In the genomic region with DNA sequence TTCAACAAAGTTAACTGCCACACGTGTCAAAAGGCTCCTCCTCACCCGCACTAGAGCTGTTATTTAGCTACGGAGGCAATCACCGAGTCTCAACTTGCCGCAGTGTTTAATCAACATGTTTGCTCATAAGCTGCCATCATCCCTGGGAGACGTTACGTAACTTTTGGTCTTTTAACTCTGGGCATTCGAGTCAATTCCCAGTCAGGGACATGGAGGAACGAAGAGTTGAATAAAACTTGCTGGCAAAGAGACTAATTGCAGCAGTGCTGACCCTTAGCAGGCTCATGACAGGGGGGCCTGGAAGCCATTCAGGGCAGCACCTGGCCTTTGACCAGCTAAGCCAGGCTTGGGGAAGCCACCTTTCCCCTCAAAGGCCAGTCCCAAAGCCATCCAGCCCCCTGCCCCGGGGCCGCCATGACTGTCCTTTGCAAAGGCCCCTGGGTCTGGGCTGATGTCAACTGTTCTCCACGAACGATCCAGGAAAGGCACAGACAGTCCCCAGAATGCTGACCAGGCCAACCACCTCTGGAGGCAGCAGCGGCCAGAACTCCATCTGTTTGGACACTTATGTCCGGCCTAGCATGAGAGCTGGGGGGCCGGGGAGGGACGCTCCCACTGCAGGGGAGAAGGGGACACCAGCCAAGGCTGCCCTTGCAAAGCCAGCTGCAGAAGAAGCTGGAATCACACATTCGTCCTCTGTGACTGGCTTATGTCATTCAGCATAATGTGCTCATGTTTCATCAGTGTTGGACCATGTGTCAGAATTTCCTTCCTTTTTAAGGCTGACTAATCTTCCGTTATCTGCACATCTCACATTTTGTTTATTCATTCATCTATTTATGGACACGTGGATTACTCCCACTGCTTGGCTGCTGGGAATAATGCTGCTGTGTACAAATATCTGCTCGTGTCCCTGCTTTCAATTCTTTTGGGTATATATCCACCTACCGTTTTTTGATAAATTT, we compare ENCODE assay signal across 1 cellular context.
A peak's percentile ranks its signal among the peaks of the same experiment; 100 is the strongest.
TF ChIP-seq lines count a peak whose summit lies in the region.

No MANE protein-coding gene starts in this region.

TF ChIP-seq in HepG2, 621 proteins besides CTCF, POLR2A, EP300 and RAD21 (continued from another document and continues in another):
- TF ChIP-seq, protein P1, sequence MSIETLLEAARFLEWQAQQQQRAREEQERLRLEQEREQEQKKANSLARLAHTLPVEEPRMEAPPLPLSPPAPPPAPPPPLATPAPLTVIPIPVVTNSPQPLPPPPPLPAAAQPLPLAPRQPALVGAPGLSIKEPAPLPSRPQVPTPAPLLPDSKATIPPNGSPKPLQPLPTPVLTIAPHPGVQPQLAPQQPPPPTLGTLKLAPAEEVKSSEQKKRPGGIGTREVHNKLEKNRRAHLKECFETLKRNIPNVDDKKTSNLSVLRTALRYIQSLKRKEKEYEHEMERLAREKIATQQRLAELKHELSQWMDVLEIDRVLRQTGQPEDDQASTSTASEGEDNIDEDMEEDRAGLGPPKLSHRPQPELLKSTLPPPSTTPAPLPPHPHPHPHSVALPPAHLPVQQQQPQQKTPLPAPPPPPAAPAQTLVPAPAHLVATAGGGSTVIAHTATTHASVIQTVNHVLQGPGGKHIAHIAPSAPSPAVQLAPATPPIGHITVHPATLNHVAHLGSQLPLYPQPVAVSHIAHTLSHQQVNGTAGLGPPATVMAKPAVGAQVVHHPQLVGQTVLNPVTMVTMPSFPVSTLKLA (IDR thresholded peaks at IDR 0.05): peak; percentile 5; the same call in 1 of the 2 replicates
- TF ChIP-seq ADNP (CRISPR knock-in tag; IDR thresholded peaks at IDR 0.05): no peak
- TF ChIP-seq, protein P2, sequence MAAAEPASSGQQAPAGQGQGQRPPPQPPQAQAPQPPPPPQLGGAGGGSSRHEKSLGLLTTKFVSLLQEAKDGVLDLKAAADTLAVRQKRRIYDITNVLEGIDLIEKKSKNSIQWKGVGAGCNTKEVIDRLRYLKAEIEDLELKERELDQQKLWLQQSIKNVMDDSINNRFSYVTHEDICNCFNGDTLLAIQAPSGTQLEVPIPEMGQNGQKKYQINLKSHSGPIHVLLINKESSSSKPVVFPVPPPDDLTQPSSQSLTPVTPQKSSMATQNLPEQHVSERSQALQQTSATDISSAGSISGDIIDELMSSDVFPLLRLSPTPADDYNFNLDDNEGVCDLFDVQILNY (CRISPR knock-in tag; conservative IDR thresholded peaks at IDR 0.05): no peak
- TF ChIP-seq MED8 (CRISPR knock-in tag; IDR thresholded peaks at IDR 0.05; ENCODE audit: insufficient replicate concordance): no peak
- TF ChIP-seq ZFY (CRISPR knock-in tag; IDR thresholded peaks at IDR 0.05): no peak
- peak; percentile 67 for TF ChIP-seq HHEX (CRISPR knock-in tag; IDR thresholded peaks at IDR 0.05)
- no peak for TF ChIP-seq ASH2L (IDR thresholded peaks at IDR 0.05; ENCODE audit: insufficient read length, low read depth, low read length)
- TF ChIP-seq ZNF772 (CRISPR knock-in tag; IDR thresholded peaks at IDR 0.05): 0 out of 2 replicates have a peak, but pooled peaks have one; percentile 73
- TF ChIP-seq KDM6A (CRISPR knock-in tag; IDR thresholded peaks at IDR 0.05; ENCODE audit: low read depth): peak; percentile 62; the same call in 1 of the 2 replicates
- TF ChIP-seq ZNF776 (CRISPR knock-in tag; IDR thresholded peaks at IDR 0.05): no peak
- TF ChIP-seq TCF12 (IDR thresholded peaks at IDR 0.05): no peak
- peak; percentile 40; the same call in 1 of the 2 replicates for TF ChIP-seq TCF12 (CRISPR knock-in tag; IDR thresholded peaks at IDR 0.05)
- no peak for TF ChIP-seq ZEB1 (IDR thresholded peaks at IDR 0.05; ENCODE audit: insufficient replicate concordance, low read depth)
- TF ChIP-seq, protein P3, sequence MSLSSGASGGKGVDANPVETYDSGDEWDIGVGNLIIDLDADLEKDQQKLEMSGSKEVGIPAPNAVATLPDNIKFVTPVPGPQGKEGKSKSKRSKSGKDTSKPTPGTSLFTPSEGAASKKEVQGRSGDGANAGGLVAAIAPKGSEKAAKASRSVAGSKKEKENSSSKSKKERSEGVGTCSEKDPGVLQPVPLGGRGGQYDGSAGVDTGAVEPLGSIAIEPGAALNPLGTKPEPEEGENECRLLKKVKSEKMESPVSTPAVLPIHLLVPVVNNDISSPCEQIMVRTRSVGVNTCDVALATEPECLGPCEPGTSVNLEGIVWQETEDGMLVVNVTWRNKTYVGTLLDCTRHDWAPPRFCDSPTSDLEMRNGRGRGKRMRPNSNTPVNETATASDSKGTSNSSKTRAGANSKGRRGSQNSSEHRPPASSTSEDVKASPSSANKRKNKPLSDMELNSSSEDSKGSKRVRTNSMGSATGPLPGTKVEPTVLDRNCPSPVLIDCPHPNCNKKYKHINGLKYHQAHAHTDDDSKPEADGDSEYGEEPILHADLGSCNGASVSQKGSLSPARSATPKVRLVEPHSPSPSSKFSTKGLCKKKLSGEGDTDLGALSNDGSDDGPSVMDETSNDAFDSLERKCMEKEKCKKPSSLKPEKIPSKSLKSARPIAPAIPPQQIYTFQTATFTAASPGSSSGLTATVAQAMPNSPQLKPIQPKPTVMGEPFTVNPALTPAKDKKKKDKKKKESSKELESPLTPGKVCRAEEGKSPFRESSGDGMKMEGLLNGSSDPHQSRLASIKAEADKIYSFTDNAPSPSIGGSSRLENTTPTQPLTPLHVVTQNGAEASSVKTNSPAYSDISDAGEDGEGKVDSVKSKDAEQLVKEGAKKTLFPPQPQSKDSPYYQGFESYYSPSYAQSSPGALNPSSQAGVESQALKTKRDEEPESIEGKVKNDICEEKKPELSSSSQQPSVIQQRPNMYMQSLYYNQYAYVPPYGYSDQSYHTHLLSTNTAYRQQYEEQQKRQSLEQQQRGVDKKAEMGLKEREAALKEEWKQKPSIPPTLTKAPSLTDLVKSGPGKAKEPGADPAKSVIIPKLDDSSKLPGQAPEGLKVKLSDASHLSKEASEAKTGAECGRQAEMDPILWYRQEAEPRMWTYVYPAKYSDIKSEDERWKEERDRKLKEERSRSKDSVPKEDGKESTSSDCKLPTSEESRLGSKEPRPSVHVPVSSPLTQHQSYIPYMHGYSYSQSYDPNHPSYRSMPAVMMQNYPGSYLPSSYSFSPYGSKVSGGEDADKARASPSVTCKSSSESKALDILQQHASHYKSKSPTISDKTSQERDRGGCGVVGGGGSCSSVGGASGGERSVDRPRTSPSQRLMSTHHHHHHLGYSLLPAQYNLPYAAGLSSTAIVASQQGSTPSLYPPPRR (CRISPR knock-in tag; IDR thresholded peaks at IDR 0.05; ENCODE audit: borderline replicate concordance): peak; percentile 66; the same call in 1 of the 2 replicates
- TF ChIP-seq ISX (CRISPR knock-in tag; conservative IDR thresholded peaks at IDR 0.05): no peak
- TF ChIP-seq, protein P4, sequence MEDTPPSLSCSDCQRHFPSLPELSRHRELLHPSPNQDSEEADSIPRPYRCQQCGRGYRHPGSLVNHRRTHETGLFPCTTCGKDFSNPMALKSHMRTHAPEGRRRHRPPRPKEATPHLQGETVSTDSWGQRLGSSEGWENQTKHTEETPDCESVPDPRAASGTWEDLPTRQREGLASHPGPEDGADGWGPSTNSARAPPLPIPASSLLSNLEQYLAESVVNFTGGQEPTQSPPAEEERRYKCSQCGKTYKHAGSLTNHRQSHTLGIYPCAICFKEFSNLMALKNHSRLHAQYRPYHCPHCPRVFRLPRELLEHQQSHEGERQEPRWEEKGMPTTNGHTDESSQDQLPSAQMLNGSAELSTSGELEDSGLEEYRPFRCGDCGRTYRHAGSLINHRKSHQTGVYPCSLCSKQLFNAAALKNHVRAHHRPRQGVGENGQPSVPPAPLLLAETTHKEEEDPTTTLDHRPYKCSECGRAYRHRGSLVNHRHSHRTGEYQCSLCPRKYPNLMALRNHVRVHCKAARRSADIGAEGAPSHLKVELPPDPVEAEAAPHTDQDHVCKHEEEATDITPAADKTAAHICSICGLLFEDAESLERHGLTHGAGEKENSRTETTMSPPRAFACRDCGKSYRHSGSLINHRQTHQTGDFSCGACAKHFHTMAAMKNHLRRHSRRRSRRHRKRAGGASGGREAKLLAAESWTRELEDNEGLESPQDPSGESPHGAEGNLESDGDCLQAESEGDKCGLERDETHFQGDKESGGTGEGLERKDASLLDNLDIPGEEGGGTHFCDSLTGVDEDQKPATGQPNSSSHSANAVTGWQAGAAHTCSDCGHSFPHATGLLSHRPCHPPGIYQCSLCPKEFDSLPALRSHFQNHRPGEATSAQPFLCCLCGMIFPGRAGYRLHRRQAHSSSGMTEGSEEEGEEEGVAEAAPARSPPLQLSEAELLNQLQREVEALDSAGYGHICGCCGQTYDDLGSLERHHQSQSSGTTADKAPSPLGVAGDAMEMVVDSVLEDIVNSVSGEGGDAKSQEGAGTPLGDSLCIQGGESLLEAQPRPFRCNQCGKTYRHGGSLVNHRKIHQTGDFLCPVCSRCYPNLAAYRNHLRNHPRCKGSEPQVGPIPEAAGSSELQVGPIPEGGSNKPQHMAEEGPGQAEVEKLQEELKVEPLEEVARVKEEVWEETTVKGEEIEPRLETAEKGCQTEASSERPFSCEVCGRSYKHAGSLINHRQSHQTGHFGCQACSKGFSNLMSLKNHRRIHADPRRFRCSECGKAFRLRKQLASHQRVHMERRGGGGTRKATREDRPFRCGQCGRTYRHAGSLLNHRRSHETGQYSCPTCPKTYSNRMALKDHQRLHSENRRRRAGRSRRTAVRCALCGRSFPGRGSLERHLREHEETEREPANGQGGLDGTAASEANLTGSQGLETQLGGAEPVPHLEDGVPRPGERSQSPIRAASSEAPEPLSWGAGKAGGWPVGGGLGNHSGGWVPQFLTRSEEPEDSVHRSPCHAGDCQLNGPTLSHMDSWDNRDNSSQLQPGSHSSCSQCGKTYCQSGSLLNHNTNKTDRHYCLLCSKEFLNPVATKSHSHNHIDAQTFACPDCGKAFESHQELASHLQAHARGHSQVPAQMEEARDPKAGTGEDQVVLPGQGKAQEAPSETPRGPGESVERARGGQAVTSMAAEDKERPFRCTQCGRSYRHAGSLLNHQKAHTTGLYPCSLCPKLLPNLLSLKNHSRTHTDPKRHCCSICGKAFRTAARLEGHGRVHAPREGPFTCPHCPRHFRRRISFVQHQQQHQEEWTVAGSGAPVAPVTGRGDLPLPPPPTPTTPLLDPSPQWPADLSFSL (CRISPR knock-in tag; IDR thresholded peaks at IDR 0.05): no peak
- no peak for TF ChIP-seq MAFG (CRISPR knock-in tag; IDR thresholded peaks at IDR 0.05)
- no peak; the same call in 1 of the 2 replicates for TF ChIP-seq ZNF235 (CRISPR knock-in tag; IDR thresholded peaks at IDR 0.05; ENCODE audit: borderline replicate concordance)
- TF ChIP-seq KMT2A (CRISPR knock-in tag; IDR thresholded peaks at IDR 0.05): peak; percentile 53
- TF ChIP-seq XRCC5 (optimal IDR thresholded peaks at IDR 0.05; ENCODE audit: low read length): no peak
- no peak for TF ChIP-seq RBAK (CRISPR knock-in tag; IDR thresholded peaks at IDR 0.05)
- peak; percentile 50; the same call in 1 of the 2 replicates for TF ChIP-seq ZNF605 (CRISPR knock-in tag; IDR thresholded peaks at IDR 0.05)
- TF ChIP-seq, protein P5, sequence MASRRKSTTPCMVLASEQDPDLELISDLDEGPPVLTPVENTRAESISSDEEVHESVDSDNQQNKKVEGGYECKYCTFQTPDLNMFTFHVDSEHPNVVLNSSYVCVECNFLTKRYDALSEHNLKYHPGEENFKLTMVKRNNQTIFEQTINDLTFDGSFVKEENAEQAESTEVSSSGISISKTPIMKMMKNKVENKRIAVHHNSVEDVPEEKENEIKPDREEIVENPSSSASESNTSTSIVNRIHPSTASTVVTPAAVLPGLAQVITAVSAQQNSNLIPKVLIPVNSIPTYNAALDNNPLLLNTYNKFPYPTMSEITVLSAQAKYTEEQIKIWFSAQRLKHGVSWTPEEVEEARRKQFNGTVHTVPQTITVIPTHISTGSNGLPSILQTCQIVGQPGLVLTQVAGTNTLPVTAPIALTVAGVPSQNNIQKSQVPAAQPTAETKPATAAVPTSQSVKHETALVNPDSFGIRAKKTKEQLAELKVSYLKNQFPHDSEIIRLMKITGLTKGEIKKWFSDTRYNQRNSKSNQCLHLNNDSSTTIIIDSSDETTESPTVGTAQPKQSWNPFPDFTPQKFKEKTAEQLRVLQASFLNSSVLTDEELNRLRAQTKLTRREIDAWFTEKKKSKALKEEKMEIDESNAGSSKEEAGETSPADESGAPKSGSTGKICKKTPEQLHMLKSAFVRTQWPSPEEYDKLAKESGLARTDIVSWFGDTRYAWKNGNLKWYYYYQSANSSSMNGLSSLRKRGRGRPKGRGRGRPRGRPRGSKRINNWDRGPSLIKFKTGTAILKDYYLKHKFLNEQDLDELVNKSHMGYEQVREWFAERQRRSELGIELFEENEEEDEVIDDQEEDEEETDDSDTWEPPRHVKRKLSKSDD (CRISPR knock-in tag; IDR thresholded peaks at IDR 0.05; ENCODE audit: low read depth): peak; percentile 86; the same call in 1 of the 2 replicates
- TF ChIP-seq SP140L (CRISPR knock-in tag; IDR thresholded peaks at IDR 0.05; ENCODE audit: borderline replicate concordance): no peak
- TF ChIP-seq TCF7 (IDR thresholded peaks at IDR 0.05; ENCODE audit: low read depth): peak; percentile 84
- no peak for TF ChIP-seq MAZ (IDR thresholded peaks at IDR 0.05; ENCODE audit: borderline replicate concordance, low read depth, low read length)
- no peak for TF ChIP-seq MAZ (CRISPR knock-in tag; IDR thresholded peaks at IDR 0.05; ENCODE audit: low read depth)
- TF ChIP-seq POLR2AphosphoS5 (IDR thresholded peaks at IDR 0.05; ENCODE audit: low read depth, low read length): peak; percentile 35; the same call in 1 of the 2 replicates
- TF ChIP-seq, protein P6, sequence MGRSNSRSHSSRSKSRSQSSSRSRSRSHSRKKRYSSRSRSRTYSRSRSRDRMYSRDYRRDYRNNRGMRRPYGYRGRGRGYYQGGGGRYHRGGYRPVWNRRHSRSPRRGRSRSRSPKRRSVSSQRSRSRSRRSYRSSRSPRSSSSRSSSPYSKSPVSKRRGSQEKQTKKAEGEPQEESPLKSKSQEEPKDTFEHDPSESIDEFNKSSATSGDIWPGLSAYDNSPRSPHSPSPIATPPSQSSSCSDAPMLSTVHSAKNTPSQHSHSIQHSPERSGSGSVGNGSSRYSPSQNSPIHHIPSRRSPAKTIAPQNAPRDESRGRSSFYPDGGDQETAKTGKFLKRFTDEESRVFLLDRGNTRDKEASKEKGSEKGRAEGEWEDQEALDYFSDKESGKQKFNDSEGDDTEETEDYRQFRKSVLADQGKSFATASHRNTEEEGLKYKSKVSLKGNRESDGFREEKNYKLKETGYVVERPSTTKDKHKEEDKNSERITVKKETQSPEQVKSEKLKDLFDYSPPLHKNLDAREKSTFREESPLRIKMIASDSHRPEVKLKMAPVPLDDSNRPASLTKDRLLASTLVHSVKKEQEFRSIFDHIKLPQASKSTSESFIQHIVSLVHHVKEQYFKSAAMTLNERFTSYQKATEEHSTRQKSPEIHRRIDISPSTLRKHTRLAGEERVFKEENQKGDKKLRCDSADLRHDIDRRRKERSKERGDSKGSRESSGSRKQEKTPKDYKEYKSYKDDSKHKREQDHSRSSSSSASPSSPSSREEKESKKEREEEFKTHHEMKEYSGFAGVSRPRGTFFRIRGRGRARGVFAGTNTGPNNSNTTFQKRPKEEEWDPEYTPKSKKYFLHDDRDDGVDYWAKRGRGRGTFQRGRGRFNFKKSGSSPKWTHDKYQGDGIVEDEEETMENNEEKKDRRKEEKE (IDR thresholded peaks at IDR 0.05): no peak
- peak; percentile 74 for TF ChIP-seq THAP11 (CRISPR knock-in tag; IDR thresholded peaks at IDR 0.05)
- no peak; the same call in none of the 2 replicates for TF ChIP-seq PHF8 (CRISPR knock-in tag; IDR thresholded peaks at IDR 0.05)
- peak; percentile 53; the same call in 1 of the 2 replicates for TF ChIP-seq NRL (CRISPR knock-in tag; IDR thresholded peaks at IDR 0.05; ENCODE audit: borderline replicate concordance)
- peak; percentile 90 for TF ChIP-seq HNF4A (CRISPR knock-in tag; IDR thresholded peaks at IDR 0.05)
- TF ChIP-seq SIX4 (CRISPR knock-in tag; IDR thresholded peaks at IDR 0.05): peak; percentile 71; the same call in 1 of the 2 replicates
- TF ChIP-seq NCOA1 (CRISPR knock-in tag; IDR thresholded peaks at IDR 0.05): no peak
